In the genomic region with DNA sequence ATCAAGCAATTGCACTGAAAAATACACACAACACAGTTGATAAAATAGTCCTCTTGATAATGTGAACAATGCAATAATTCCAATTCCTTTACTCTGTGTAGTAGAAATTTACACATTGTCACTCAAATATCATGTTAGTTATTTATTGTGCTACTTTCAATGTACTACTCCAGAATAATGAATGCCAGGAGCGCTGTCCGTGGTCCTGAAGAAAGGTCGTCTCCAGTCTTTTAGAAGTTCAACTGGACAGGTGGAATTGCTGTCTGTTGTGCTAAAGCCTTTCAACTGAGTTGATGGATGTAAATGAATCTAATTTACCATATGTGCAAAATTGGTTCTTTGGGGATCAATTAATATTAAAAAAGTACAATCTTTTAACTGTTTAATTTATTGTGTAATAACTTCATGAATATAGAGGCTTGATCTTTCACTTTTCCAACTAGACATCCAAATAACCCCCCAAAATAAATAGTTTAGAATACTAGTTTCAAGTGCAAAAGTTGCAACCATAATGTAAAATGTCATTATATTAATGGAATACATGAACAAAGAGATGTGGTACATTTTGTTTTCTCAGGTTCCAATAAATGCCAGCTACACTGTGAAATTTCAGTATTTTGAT, we compare ENCODE assay signal across 8 cellular contexts. TPM values are rescaled to one million over a fixed set of nuclear protein-coding genes. Genes with fewer than 3 reads are reported as not detected.
DNase-seq lines count a peak whose midpoint lies in the region; ATAC-seq and TF ChIP-seq lines count a peak whose summit lies in the region.

No MANE protein-coding gene starts in this region.

- TF ChIP-seq POLR2A in thyroid gland (IDR thresholded peaks at IDR 0.05), result no peak

- peak; percentile 30 for DNase-seq in Caki2 (ENCODE audit: low read depth)
- DNase-seq in HT1080 (ENCODE audit: low read depth), result peak; percentile 31
- DNase-seq in WTC11 (ENCODE audit: low spot score), result peak; percentile 78
- peak; percentile 60 to 85 (median 74) for DNase-seq in right cardiac atrium
- peak; percentile 51 to 87 for DNase-seq in thyroid gland
- DNase-seq in NCI-H1417 treated with DMSO at 0.1 percent for 48 hours (lab: John Stamatoyannopoulos, UW), result no peak

- peaks cover 76% of the 10 kb centered on the region for H3K27me3 Mint-ChIP-seq in WTC11 (ENCODE audit: low read depth)

- no peaks in the 10 kb centered on the region for H3K27me3 ChIP-seq in right cardiac atrium (ENCODE audit: control insufficient read depth, insufficient read depth)
- H3K27me3 ChIP-seq in thyroid gland, result no peaks in the 10 kb centered on the region

- under 1% methylated on average over 3 of the region's 3 CpGs for WGBS in right cardiac atrium
- WGBS in thyroid gland, 2 donors, result 1 to 3% methylated on average over 3 of the region's 3 CpGs

- no peaks in the 10 kb centered on the region for H3K9me3 ChIP-seq in right cardiac atrium (ENCODE audit: control insufficient read depth, low read length)
- H3K9me3 ChIP-seq in thyroid gland, result no peaks in the 10 kb centered on the region

- intact Hi-C loops in right cardiac atrium (cut with DNase I), result loop anchor here in 1 of 4 donors (10.0 kb wide), 1 partner anchor 348 kb away; no protein-coding TSS in a partner anchor
- intact Hi-C loops in thyroid gland (cut with DNase I), result no loop called here

- no peak overlapping the region for H3K4me3 ChIP-seq in right cardiac atrium (ENCODE audit: low read length)
- H3K4me3 ChIP-seq in thyroid gland (replicated peaks in 1 of 3), result no peak overlapping the region

- ATAC-seq in WTC11 (no peak), right cardiac atrium (no peak), GM19467 (IDR thresholded peaks at IDR 0.05; ENCODE audit: unreplicated experiment) (no peak), HG02970 (IDR thresholded peaks at IDR 0.05; ENCODE audit: low FRiP score, unreplicated experiment) (no peak)

- H3K36me3 Mint-ChIP-seq in WTC11, result no peaks in the 10 kb centered on the region

- in situ Hi-C loops in Caki2 (cut with HindIII; ENCODE audit: low pct_unique_long_range_greater_than_20kb, low sequenced_read_pairs), result no loop called here

- H3K36me3 ChIP-seq in thyroid gland, result no peaks in the 10 kb centered on the region

- no peak for TF ChIP-seq CTCF in WTC11 (IDR thresholded peaks at IDR 0.05)
- TF ChIP-seq CTCF in thyroid gland (IDR thresholded peaks at IDR 0.05), result no peak

- peaks cover 44% of the 10 kb centered on the region for H3K4me1 Mint-ChIP-seq in WTC11

- no peaks in the 10 kb centered on the region for H3K9me3 Mint-ChIP-seq in WTC11

- POLR2A ChIA-PET in WTC11 (lab: Charles Lee), result no interaction called here

- no peak overlapping the region for H3K4me3 Mint-ChIP-seq in WTC11

- peaks cover 3% of the 10 kb centered on the region for H3K4me1 ChIP-seq in right cardiac atrium (ENCODE audit: control insufficient read depth, insufficient read depth, low read length)
- peaks cover 6% of the 10 kb centered on the region in 2 donors for H3K4me1 ChIP-seq in thyroid gland

- H3K27ac ChIP-seq in right cardiac atrium (ENCODE audit: low read length) (no peak overlapping the region), thyroid gland (no peak overlapping the region)

- CTCF ChIA-PET in WTC11 (lab: Charles Lee), result no interaction called here

- H3K27ac Mint-ChIP-seq in WTC11, result no peak overlapping the region

TF ChIP-seq in WTC11, 78 proteins besides CTCF, POLR2A, EP300 and RAD21 (continues in another document):
- TF ChIP-seq GABPB1 (CRISPR knock-in tag; IDR thresholded peaks at IDR 0.05), result no peak
- 0 out of 2 replicates have a peak, but pooled peaks have one; percentile 45 for TF ChIP-seq ETV6 (CRISPR knock-in tag; IDR thresholded peaks at IDR 0.05)
- TF ChIP-seq TEAD1 (CRISPR knock-in tag; IDR thresholded peaks at IDR 0.05), result peak; percentile 65; the same call in 1 of the 2 replicates
- TF ChIP-seq, protein P1, sequence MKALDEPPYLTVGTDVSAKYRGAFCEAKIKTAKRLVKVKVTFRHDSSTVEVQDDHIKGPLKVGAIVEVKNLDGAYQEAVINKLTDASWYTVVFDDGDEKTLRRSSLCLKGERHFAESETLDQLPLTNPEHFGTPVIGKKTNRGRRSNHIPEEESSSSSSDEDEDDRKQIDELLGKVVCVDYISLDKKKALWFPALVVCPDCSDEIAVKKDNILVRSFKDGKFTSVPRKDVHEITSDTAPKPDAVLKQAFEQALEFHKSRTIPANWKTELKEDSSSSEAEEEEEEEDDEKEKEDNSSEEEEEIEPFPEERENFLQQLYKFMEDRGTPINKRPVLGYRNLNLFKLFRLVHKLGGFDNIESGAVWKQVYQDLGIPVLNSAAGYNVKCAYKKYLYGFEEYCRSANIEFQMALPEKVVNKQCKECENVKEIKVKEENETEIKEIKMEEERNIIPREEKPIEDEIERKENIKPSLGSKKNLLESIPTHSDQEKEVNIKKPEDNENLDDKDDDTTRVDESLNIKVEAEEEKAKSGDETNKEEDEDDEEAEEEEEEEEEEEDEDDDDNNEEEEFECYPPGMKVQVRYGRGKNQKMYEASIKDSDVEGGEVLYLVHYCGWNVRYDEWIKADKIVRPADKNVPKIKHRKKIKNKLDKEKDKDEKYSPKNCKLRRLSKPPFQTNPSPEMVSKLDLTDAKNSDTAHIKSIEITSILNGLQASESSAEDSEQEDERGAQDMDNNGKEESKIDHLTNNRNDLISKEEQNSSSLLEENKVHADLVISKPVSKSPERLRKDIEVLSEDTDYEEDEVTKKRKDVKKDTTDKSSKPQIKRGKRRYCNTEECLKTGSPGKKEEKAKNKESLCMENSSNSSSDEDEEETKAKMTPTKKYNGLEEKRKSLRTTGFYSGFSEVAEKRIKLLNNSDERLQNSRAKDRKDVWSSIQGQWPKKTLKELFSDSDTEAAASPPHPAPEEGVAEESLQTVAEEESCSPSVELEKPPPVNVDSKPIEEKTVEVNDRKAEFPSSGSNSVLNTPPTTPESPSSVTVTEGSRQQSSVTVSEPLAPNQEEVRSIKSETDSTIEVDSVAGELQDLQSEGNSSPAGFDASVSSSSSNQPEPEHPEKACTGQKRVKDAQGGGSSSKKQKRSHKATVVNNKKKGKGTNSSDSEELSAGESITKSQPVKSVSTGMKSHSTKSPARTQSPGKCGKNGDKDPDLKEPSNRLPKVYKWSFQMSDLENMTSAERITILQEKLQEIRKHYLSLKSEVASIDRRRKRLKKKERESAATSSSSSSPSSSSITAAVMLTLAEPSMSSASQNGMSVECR (CRISPR knock-in tag; IDR thresholded peaks at IDR 0.05; ENCODE audit: borderline replicate concordance), result 0 out of 2 replicates have a peak, but pooled peaks have one; percentile 42
- TF ChIP-seq, protein P2, sequence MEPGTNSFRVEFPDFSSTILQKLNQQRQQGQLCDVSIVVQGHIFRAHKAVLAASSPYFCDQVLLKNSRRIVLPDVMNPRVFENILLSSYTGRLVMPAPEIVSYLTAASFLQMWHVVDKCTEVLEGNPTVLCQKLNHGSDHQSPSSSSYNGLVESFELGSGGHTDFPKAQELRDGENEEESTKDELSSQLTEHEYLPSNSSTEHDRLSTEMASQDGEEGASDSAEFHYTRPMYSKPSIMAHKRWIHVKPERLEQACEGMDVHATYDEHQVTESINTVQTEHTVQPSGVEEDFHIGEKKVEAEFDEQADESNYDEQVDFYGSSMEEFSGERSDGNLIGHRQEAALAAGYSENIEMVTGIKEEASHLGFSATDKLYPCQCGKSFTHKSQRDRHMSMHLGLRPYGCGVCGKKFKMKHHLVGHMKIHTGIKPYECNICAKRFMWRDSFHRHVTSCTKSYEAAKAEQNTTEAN (CRISPR knock-in tag; IDR thresholded peaks at IDR 0.05), result no peak
- TF ChIP-seq, protein P3, sequence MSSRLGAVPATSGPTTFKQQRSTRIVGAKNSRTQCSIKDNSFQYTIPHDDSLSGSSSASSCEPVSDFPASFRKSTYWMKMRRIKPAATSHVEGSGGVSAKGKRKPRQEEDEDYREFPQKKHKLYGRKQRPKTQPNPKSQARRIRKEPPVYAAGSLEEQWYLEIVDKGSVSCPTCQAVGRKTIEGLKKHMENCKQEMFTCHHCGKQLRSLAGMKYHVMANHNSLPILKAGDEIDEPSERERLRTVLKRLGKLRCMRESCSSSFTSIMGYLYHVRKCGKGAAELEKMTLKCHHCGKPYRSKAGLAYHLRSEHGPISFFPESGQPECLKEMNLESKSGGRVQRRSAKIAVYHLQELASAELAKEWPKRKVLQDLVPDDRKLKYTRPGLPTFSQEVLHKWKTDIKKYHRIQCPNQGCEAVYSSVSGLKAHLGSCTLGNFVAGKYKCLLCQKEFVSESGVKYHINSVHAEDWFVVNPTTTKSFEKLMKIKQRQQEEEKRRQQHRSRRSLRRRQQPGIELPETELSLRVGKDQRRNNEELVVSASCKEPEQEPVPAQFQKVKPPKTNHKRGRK (CRISPR knock-in tag; IDR thresholded peaks at IDR 0.05; ENCODE audit: borderline replicate concordance), result no peak
- TF ChIP-seq ZNF219 (CRISPR knock-in tag; IDR thresholded peaks at IDR 0.05; ENCODE audit: borderline replicate concordance), result no peak
- 0 out of 2 replicates have a peak, but pooled peaks have one; percentile 22 for TF ChIP-seq FOXK1 (CRISPR knock-in tag; IDR thresholded peaks at IDR 0.05)

RNA-seq across cellular contexts. Expression of a gene that starts 3.2 kb away (rescaled TPM):
- total RNA-seq in Caki2 (2014; rRNA removed; shearing (Covaris generic); ENCODE audit: low replicate concordance), result 0.03 TPM in 1 of 2 replicates, not detected in the other
- total RNA-seq in HT1080 (2014; rRNA removed; shearing (Covaris generic)), result 0.20 TPM in 1 of 2 replicates, not detected in the other
- 0.46 and 0.66 TPM in 2 replicates for polyA plus RNA-seq in HT1080 (2015; cell fraction: cytosol; rRNA removed)
- 0.30 and 0.52 TPM in 2 replicates for polyA plus RNA-seq in HT1080 (2015; cell fraction: nucleus; rRNA removed)
- 2.7 to 6.0 TPM (median 5.2 TPM) in 3 replicates for total RNA-seq in WTC11 (2021)
- 10 to 100 TPM; 10.4 to 26.7 (median 16.2) TPM for total RNA-seq in right cardiac atrium
- 7.6 TPM for polyA plus RNA-seq in right cardiac atrium
- total RNA-seq in thyroid gland, result 10 to 100 TPM in 2 of 4 donors, 1 to 10 TPM in 2; 1.4 to 51.9 (median 9.6) TPM
